In the genomic region with DNA sequence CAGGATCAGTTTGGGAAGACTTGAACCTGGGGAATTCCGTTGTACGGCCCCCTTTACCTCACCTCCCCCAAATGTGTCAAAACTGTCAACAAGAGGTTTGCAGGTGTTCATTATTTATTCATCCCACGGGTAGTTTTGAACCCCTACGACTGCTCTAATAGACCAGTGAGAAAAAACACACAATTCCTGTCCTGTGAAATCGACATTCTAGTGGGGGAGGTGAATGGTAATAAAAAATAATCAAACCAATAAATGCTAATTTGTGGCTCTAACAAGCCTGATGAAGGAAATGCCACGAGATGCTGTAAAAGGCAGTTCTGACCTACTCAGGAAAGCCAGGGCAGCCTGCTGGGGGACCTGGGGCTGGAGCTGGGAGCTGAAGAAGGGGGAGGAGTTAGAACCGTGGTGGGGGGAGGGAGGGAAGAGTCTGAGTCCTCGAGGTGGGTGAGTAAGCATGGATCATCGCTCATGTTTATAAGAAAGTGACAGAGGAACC, we compare ENCODE assay signal across 8 cellular contexts. TPM values are rescaled to one million over a fixed set of nuclear protein-coding genes. Genes with fewer than 3 reads are reported as not detected.
DNase-seq lines count a peak whose midpoint lies in the region; ATAC-seq and TF ChIP-seq lines count a peak whose summit lies in the region.

No MANE protein-coding gene starts in this region.

- H3K9me3 Mint-ChIP-seq in dendritic cell treated with granulocyte-macrophage colony-stimulating factor and Interleukin-4, amounts not matched to agents 40 ng/mL and 50 ng/mL, for 4 days, result no peaks in the 10 kb centered on the region
- no peaks in the 10 kb centered on the region for H3K9me3 Mint-ChIP-seq in natural killer cell

- H3K4me2 ChIP-seq in KMS-11, result peak overlapping the region; percentile 80

- POLR2A ChIA-PET in BJ (lab: Charles Lee), result interaction anchor here (0.5 to 0.8 kb wide), 2 partner anchors 29 to 109 kb away, joined by 5 to 6 read pairs; a partner anchor contains a TSS

- H3K9ac ChIP-seq in KMS-11, result peak overlapping the region; percentile 31; the same call in 1 of the 2 replicates

- peaks cover 42% of the 10 kb centered on the region for H3K36me3 Mint-ChIP-seq in dendritic cell treated with granulocyte-macrophage colony-stimulating factor and Interleukin-4, amounts not matched to agents 40 ng/mL and 50 ng/mL, for 4 days (ENCODE audit: low read depth)
- H3K36me3 Mint-ChIP-seq in natural killer cell, result no peaks in the 10 kb centered on the region

- peaks cover 50% of the 10 kb centered on the region for H3K4me1 Mint-ChIP-seq in dendritic cell treated with granulocyte-macrophage colony-stimulating factor and Interleukin-4, amounts not matched to agents 40 ng/mL and 50 ng/mL, for 4 days (ENCODE audit: low read depth)
- H3K4me1 Mint-ChIP-seq in natural killer cell, result peaks cover 35 to 47% of the 10 kb centered on the region in 2 donors

- H3K79me2 ChIP-seq in KMS-11 (ENCODE audit: insufficient read depth, low read depth), result no peaks in the 10 kb centered on the region

- H3K4me3 ChIP-seq in BJ (ENCODE audit: low read depth, low read length), result peak overlapping the region; percentile 17; the same call in 1 of the 2 replicates
- H3K4me3 ChIP-seq in KMS-11 (IDR thresholded peaks at IDR 0.05; ENCODE audit: insufficient read depth, low read depth, low read length), result peak overlapping the region; percentile 70

- H3K36me3 ChIP-seq in BJ (ENCODE audit: control insufficient read depth, insufficient read depth, low read length) (peaks cover 19% of the 10 kb centered on the region), KMS-11 (ENCODE audit: insufficient read depth) (no peaks in the 10 kb centered on the region)

- CTCF ChIA-PET in BJ (lab: Yijun Ruan, JAX), result interaction anchor here (0.6 to 20.1 kb wide), 20 partner anchors 9 to 251 kb away, joined by 3 to 403 read pairs (median 4); a partner anchor contains a TSS

- peak overlapping the region; percentile 89 for H3K27ac Mint-ChIP-seq in dendritic cell treated with granulocyte-macrophage colony-stimulating factor and Interleukin-4, amounts not matched to agents 40 ng/mL and 50 ng/mL, for 4 days
- peak overlapping the region; percentile 97 to 99 for H3K27ac Mint-ChIP-seq in natural killer cell

- no peak for ATAC-seq in natural killer cell
- no peak for ATAC-seq in HG02759 (IDR thresholded peaks at IDR 0.05; ENCODE audit: unreplicated experiment)
- no peak for ATAC-seq in GM21381 (IDR thresholded peaks at IDR 0.05; ENCODE audit: unreplicated experiment)

- no peaks in the 10 kb centered on the region for H3K27me3 ChIP-seq in BJ (ENCODE audit: control insufficient read depth, insufficient read depth, low read length)
- no peaks in the 10 kb centered on the region for H3K27me3 ChIP-seq in KMS-11 (ENCODE audit: insufficient read depth, low read depth)

- intact Hi-C loops in dendritic cell treated with granulocyte-macrophage colony-stimulating factor and Interleukin-4, amounts not matched to agents 40 ng/mL and 50 ng/mL, for 4 days (cut with micrococcal nuclease), result loop anchor here (1.0 to 5.0 kb wide), 3 partner anchors 101 to 118 kb away; a partner anchor contains a TSS
- intact Hi-C loops in natural killer cell (cut with micrococcal nuclease), result loop anchor here (1.0 kb wide), 7 partner anchors 17 to 118 kb away; a partner anchor contains a TSS

- H3K27me3 Mint-ChIP-seq in dendritic cell treated with granulocyte-macrophage colony-stimulating factor and Interleukin-4, amounts not matched to agents 40 ng/mL and 50 ng/mL, for 4 days, result peaks cover 5% of the 10 kb centered on the region
- no peaks in the 10 kb centered on the region for H3K27me3 Mint-ChIP-seq in natural killer cell (ENCODE audit: low read depth in 2 of 2)

- no peak for TF ChIP-seq CTCF in BJ (IDR thresholded peaks at IDR 0.05; ENCODE audit: insufficient read depth, low read depth, low read length)
- TF ChIP-seq CTCF in KMS-11 (conservative IDR thresholded peaks at IDR 0.05; ENCODE audit: low read depth, low read length), result no peak
- no peak for TF ChIP-seq CTCF in natural killer cell (IDR thresholded peaks at IDR 0.05)

- peaks cover 28% of the 10 kb centered on the region for H3K4me1 ChIP-seq in KMS-11 (ENCODE audit: low read depth, poor library complexity, severe bottlenecking)

- DNase-seq in BJ (ENCODE audit: low read depth) (no peak), natural killer cell (no peak), NCI-H187 treated with DMSO at 0.1 percent for 48 hours (lab: John Stamatoyannopoulos, UW) (no peak), HuH-7.5 (ENCODE audit: low spot score) (no peak)

- H4K20me1 ChIP-seq in KMS-11 (ENCODE audit: insufficient read depth), result no peaks in the 10 kb centered on the region

- H3K27ac ChIP-seq in KMS-11, result peak overlapping the region; percentile 80

- peak overlapping the region; percentile 90 for H2AFZ ChIP-seq in KMS-11 (ENCODE audit: low read depth)

- peak overlapping the region; percentile 86 for H3K4me3 Mint-ChIP-seq in dendritic cell treated with granulocyte-macrophage colony-stimulating factor and Interleukin-4, amounts not matched to agents 40 ng/mL and 50 ng/mL, for 4 days
- H3K4me3 Mint-ChIP-seq in natural killer cell, result peak overlapping the region; percentile 94

RNA-seq across cellular contexts. Expression of a gene that starts 0.5 kb away (rescaled TPM):
- polyA plus RNA-seq in BJ (2011; rRNA removed), result 45.0 and 57.3 TPM in 2 replicates
- 35.2 and 54.1 TPM in 2 replicates for polyA minus RNA-seq in BJ (2011; rRNA and poly(A)+ RNA removed)
- 100 to 1,000 TPM in 1 of 3 donors, 10 to 100 TPM in 2; 70.3 to 108 (median 98.3) TPM for total RNA-seq in natural killer cell

RNA-seq across cellular contexts. Expression of a gene that starts 25.0 kb away (rescaled TPM):
- 16.8 and 23.0 TPM in 2 replicates for polyA plus RNA-seq in BJ (2011; rRNA removed)
- polyA minus RNA-seq in BJ (2011; rRNA and poly(A)+ RNA removed), result 3.8 and 7.0 TPM in 2 replicates
- total RNA-seq in natural killer cell, result 100 to 1,000 TPM; 145 to 188 (median 146) TPM

RNA-seq across cellular contexts. Expression of a gene that starts 25.7 kb away (rescaled TPM):
- polyA plus RNA-seq in BJ (2011; rRNA removed), result not detected in 2 replicates
- polyA minus RNA-seq in BJ (2011; rRNA and poly(A)+ RNA removed), result not detected in 2 replicates
- not detected for total RNA-seq in natural killer cell

RNA-seq across cellular contexts. Expression of a gene that starts 30.5 kb away (rescaled TPM):
- polyA plus RNA-seq in BJ (2011; rRNA removed), result 3.2 and 7.0 TPM in 2 replicates
- polyA minus RNA-seq in BJ (2011; rRNA and poly(A)+ RNA removed), result 1.9 and 5.6 TPM in 2 replicates
- total RNA-seq in natural killer cell, result under 1 TPM in 2 of 3 donors, not detected in 1; 0.23 to 0.35 TPM

RNA-seq across cellular contexts. Expression of a gene that starts 33.4 kb away (rescaled TPM):
- 41.6 and 64.2 TPM in 2 replicates for polyA plus RNA-seq in BJ (2011; rRNA removed)
- polyA minus RNA-seq in BJ (2011; rRNA and poly(A)+ RNA removed), result 28.6 and 49.6 TPM in 2 replicates
- total RNA-seq in natural killer cell, result 10 to 100 TPM; 28.7 to 32.5 (median 32.4) TPM
